ENCODE assay signal across 16 cellular contexts in the genomic region with DNA sequence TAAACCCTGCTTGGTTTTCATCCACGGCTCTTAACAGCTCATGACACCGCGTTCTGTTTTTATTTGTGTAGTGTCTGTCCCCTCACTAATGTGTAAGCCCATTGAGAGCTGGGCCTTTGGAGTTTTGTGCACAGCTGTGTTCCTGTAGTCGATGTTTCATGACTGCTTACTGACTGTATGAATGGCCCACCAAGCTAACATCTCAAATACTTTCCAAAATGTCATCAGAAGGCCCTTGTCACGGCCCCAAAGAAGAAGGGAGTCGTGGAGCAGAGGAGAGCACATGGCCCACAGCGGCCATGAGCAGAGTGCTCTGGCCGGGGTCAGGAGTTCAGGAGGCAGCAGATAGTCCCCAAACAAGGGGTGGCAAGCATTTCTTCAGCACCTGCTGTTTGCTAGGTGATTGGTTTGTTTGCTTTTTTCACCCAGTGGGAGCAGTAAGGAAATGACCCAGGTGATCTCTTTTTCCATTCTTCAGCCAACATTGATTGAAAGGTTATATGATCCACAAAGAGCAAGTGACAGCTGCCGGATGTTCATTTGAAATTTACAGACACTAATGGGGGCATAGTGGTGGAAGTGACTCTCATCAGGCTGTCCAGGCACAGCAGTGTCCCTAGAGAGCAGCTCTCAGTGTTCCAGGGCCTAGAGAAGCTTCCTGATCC.
DNase-seq lines count a peak whose midpoint lies in the region; ATAC-seq, FAIRE-seq and TF ChIP-seq lines count a peak whose summit lies in the region.
"Had no signal": no experiment of that assay in that cellular context is flagged by ENCODE, and none has a peak within 500 bp of the region (broad histone marks: within the 10 kb centered on the region; RNA-seq: fewer than 3 reads in every experiment).

No MANE protein-coding gene starts in this region.

- POLR2A ChIA-PET in activated CD8-positive, alpha-beta T cell treated with anti-CD3 and anti-CD28 coated beads for 36 hours (lab: Charles Lee), result no interaction called here

- H3K27ac ChIP-seq in skeletal muscle tissue (ENCODE audit: low read depth, low read length), result peak overlapping the region; percentile 93
- no peak overlapping the region for H3K27ac ChIP-seq in spleen
- H3K27ac ChIP-seq in uterus, result no peak overlapping the region
- H3K27ac ChIP-seq: BLaER1 treated with 17β-estradiol and CSF1 and Interleukin-3, amounts not matched to agents 10 nM and 100 nM; Peyer's patch had no signal

- H3K9me3 ChIP-seq in skeletal muscle tissue (ENCODE audit: control insufficient read depth in 3 of 3, low read length in 3 of 3) (no peaks in the 10 kb centered on the region), spleen (no peaks in the 10 kb centered on the region), uterus (no peaks in the 10 kb centered on the region)
- H3K9me3 ChIP-seq: HAP-1, Peyer's patch had no signal

- ATAC-seq in activated CD8-positive, alpha-beta T cell treated with anti-CD3 and anti-CD28 coated beads for 36 hours, result no peak
- ATAC-seq: activated CD4-positive, CD25-positive, alpha-beta regulatory T cell treated with anti-CD3 and anti-CD28 coated beads, Interleukin-2, amount 50 U/mL, for 24 hours had no signal

- no peak overlapping the region for H3K9ac ChIP-seq in skeletal muscle tissue (ENCODE audit: low read depth in 1 of 3, low read length in 3 of 3)
- H3K9ac ChIP-seq: BLaER1 treated with 17β-estradiol and CSF1 and Interleukin-3, amounts not matched to agents 10 nM and 100 nM had no signal

- TF ChIP-seq POLR2A in spleen (IDR thresholded peaks at IDR 0.05) (no peak), uterus (IDR thresholded peaks at IDR 0.05) (no peak)

- H3K4me1 Mint-ChIP-seq in activated CD8-positive, alpha-beta T cell treated with anti-CD3 and anti-CD28 coated beads for 36 hours (ENCODE audit: low read depth), result no peaks in the 10 kb centered on the region
- H3K4me1 Mint-ChIP-seq: activated naive CD4-positive, alpha-beta T cell treated with anti-CD3 and anti-CD28 coated beads, Interleukin-2, amount 10 ng/mL, durations not matched to agents 7 days and 5 days had no signal

- no peak overlapping the region for H3K4me3 Mint-ChIP-seq in activated CD8-positive, alpha-beta T cell treated with anti-CD3 and anti-CD28 coated beads for 36 hours
- H3K4me3 Mint-ChIP-seq: activated naive CD4-positive, alpha-beta T cell treated with anti-CD3 and anti-CD28 coated beads, Interleukin-2, amount 10 ng/mL, durations not matched to agents 7 days and 5 days had no signal

- 82 to 91% (median 89%) methylated on average over 9 of the region's 9 CpGs for WGBS in spleen, 5 donors

- no peaks in the 10 kb centered on the region for H3K36me3 Mint-ChIP-seq in activated CD8-positive, alpha-beta T cell treated with anti-CD3 and anti-CD28 coated beads for 36 hours (ENCODE audit: low read depth)
- H3K36me3 Mint-ChIP-seq: activated naive CD4-positive, alpha-beta T cell treated with anti-CD3 and anti-CD28 coated beads, Interleukin-2, amount 10 ng/mL, durations not matched to agents 7 days and 5 days had no signal

- no peaks in the 10 kb centered on the region for H3K9me3 Mint-ChIP-seq in activated CD8-positive, alpha-beta T cell treated with anti-CD3 and anti-CD28 coated beads for 36 hours
- H3K9me3 Mint-ChIP-seq: activated naive CD4-positive, alpha-beta T cell treated with anti-CD3 and anti-CD28 coated beads, Interleukin-2, amount 10 ng/mL, durations not matched to agents 7 days and 5 days had no signal

- DNase-seq in NCI-H1436 (lab: John Stamatoyannopoulos, UW), result peak; percentile 71
- peak; percentile 81 for DNase-seq in NCI-H2196 (lab: John Stamatoyannopoulos, UW; ENCODE audit: unreplicated experiment)
- no peak for DNase-seq in bronchial epithelial cell (ENCODE audit: low read depth)
- DNase-seq in spleen, result no peak
- DNase-seq in uterus, result no peak
- no peak for DNase-seq in T-helper 1 cell
- no peak for DNase-seq in activated CD8-positive, alpha-beta T cell treated with anti-CD3 and anti-CD28 coated beads for 36 hours
- DNase-seq: activated CD8-positive, alpha-beta memory T cell treated with anti-CD3 and anti-CD28 coated beads, Interleukin-2, amount 50 U/mL, for 4 hours; activated naive CD4-positive, alpha-beta T cell treated with anti-CD3 and anti-CD28 coated beads, Interleukin-2, amount 10 ng/mL, durations not matched to agents 7 days and 5 days; kidney glomerular epithelial cell; NCI-H226; Peyer's patch had no signal

- FAIRE-seq in bronchial epithelial cell (lab: Jason Lieb, UNC), result peak; percentile 52

- H3K4me1 ChIP-seq in skeletal muscle tissue (ENCODE audit: control insufficient read depth in 3 of 3, insufficient read depth in 3 of 3, low read length in 3 of 3), result peaks cover 31 to 48% (median 47%) of the 10 kb centered on the region in 3 donors
- no peaks in the 10 kb centered on the region for H3K4me1 ChIP-seq in spleen
- H3K4me1 ChIP-seq in uterus, result no peaks in the 10 kb centered on the region
- H3K4me1 ChIP-seq: Peyer's patch had no signal

- TF ChIP-seq CTCF in bronchial epithelial cell (IDR thresholded peaks at IDR 0.05; ENCODE audit: insufficient read depth, low read length, severe bottlenecking) (no peak), spleen (IDR thresholded peaks at IDR 0.05 in 8 of 11, conservative IDR thresholded peaks at IDR 0.05 in 3 of 11) (no peak), uterus (IDR thresholded peaks at IDR 0.05) (no peak)
- TF ChIP-seq CTCF in activated CD8-positive, alpha-beta T cell treated with anti-CD3 and anti-CD28 coated beads for 36 hours (IDR thresholded peaks at IDR 0.05), result no peak

- CTCF ChIA-PET in activated CD8-positive, alpha-beta T cell treated with anti-CD3 and anti-CD28 coated beads for 36 hours (lab: Charles Lee), result no interaction called here

- no peaks in the 10 kb centered on the region for H3K36me3 ChIP-seq in bronchial epithelial cell (ENCODE audit: control insufficient read depth, insufficient read depth, low read length)
- no peaks in the 10 kb centered on the region for H3K36me3 ChIP-seq in skeletal muscle tissue (ENCODE audit: control insufficient read depth in 3 of 3, insufficient read depth in 3 of 3, low read length in 3 of 3)
- H3K36me3 ChIP-seq in spleen, result no peaks in the 10 kb centered on the region
- H3K36me3 ChIP-seq in uterus, result no peaks in the 10 kb centered on the region
- H3K36me3 ChIP-seq: BLaER1 treated with 17β-estradiol and CSF1 and Interleukin-3, amounts not matched to agents 10 nM and 100 nM; HAP-1; Peyer's patch had no signal

- no peaks in the 10 kb centered on the region for H3K27me3 ChIP-seq in bronchial epithelial cell (ENCODE audit: control insufficient read depth, insufficient read depth, low read length)
- H3K27me3 ChIP-seq in skeletal muscle tissue (ENCODE audit: control insufficient read depth in 3 of 3, insufficient read depth in 3 of 3, low read length in 3 of 3), result no peaks in the 10 kb centered on the region
- no peaks in the 10 kb centered on the region for H3K27me3 ChIP-seq in spleen (replicated peaks in 1 of 7)
- H3K27me3 ChIP-seq in uterus, result no peaks in the 10 kb centered on the region
- H3K27me3 ChIP-seq: BLaER1 treated with 17β-estradiol and CSF1 and Interleukin-3, amounts not matched to agents 10 nM and 100 nM; Peyer's patch had no signal

- no peak overlapping the region for H3K27ac Mint-ChIP-seq in activated CD8-positive, alpha-beta T cell treated with anti-CD3 and anti-CD28 coated beads for 36 hours
- H3K27ac Mint-ChIP-seq: activated naive CD4-positive, alpha-beta T cell treated with anti-CD3 and anti-CD28 coated beads, Interleukin-2, amount 10 ng/mL, durations not matched to agents 7 days and 5 days had no signal

- H3K27me3 Mint-ChIP-seq in activated CD8-positive, alpha-beta T cell treated with anti-CD3 and anti-CD28 coated beads for 36 hours, result peaks cover 1% of the 10 kb centered on the region

- intact Hi-C loops in spleen (cut with DNase I; ENCODE audit: low total_unique reads), result no loop called here
- intact Hi-C loops in uterus (cut with DNase I; ENCODE audit: low total_unique reads), result no loop called here
- intact Hi-C loops in activated CD8-positive, alpha-beta T cell treated with anti-CD3 and anti-CD28 coated beads for 36 hours (cut with micrococcal nuclease), result no loop called here

- H3K4me3 ChIP-seq in bronchial epithelial cell (ENCODE audit: low read depth, low read length), result no peak overlapping the region
- H3K4me3 ChIP-seq in skeletal muscle tissue (ENCODE audit: low read length in 3 of 3), result no peak overlapping the region
- no peak overlapping the region for H3K4me3 ChIP-seq in spleen
- no peak overlapping the region for H3K4me3 ChIP-seq in uterus
- H3K4me3 ChIP-seq: BLaER1 treated with 17β-estradiol and CSF1 and Interleukin-3, amounts not matched to agents 10 nM and 100 nM; HAP-1; Peyer's patch had no signal

Comparison
In these comparisons a context has a peak if more than half of its experiments do, and no peak if none do; other contexts are left out.
1. DNase-seq: peak in NCI-H1436 (single experiment) and NCI-H2196 (single experiment); none in bronchial epithelial cell (single experiment), spleen (single experiment), uterus (0 of 2), T-helper 1 cell (0 of 5) and activated CD8-positive, alpha-beta T cell treated with anti-CD3 and anti-CD28 coated beads for 36 hours (single experiment).